Comparison of ENCODE assay signal across 1 cellular context in genomic region chr2:109924481-109924880, GRCh38. TPM values are rescaled to one million over a fixed set of nuclear protein-coding genes. Genes with fewer than 3 reads are reported as not detected.
"Had no signal": no experiment of that assay in that cellular context is flagged by ENCODE, and none has a peak within 500 bp of the region (broad histone marks: within the 10 kb centered on the region; RNA-seq: fewer than 3 reads in every experiment).

No MANE protein-coding gene starts in this region.

RNA-seq across cellular contexts. Expression of gene LIMS3, which starts 26.0 kb away (rescaled TPM):
- total RNA-seq: SK-MEL-5 had no signal
